Comparison of ENCODE assay signal across 8 cellular contexts in genomic region chr5:141476132-141476909, GRCh38. TPM values are rescaled to one million over a fixed set of nuclear protein-coding genes. Genes with fewer than 3 reads are reported as not detected.
DNase-seq lines count a peak whose midpoint lies in the region; ATAC-seq and TF ChIP-seq lines count a peak whose summit lies in the region.

No MANE protein-coding gene starts in this region.

- no peaks in the 10 kb centered on the region for H3K9me2 ChIP-seq in DOHH2 (replicated peaks; ENCODE audit: control insufficient read depth, low read length)

- H3K9me3 Mint-ChIP-seq in neural progenitor cell: peaks cover 58% of the 10 kb centered on the region

- peak overlapping the region; percentile 96 for H3K4me2 ChIP-seq in DOHH2 (ENCODE audit: low read length)
- H3K4me2 ChIP-seq in neural progenitor cell: peak overlapping the region; percentile 96

- peak overlapping the region; percentile 93 for H3K4me3 Mint-ChIP-seq in neural progenitor cell

- DNase-seq in fibroblast of the conjunctiva (ENCODE audit: low read depth) (peak; percentile 39), neural progenitor cell (ENCODE audit: low spot score) (peak; percentile 75), NCI-H446 treated with DMSO at 0.1 percent for 48 hours (lab: John Stamatoyannopoulos, UW) (no peak)
- DNase-seq in effector CD4-positive, alpha-beta T cell: no peak

- H3F3A ChIP-seq in DOHH2 (ENCODE audit: control insufficient read depth, insufficient read depth) (peaks cover 13% of the 10 kb centered on the region; the same call in 1 of the 2 replicates), neural progenitor cell (ENCODE audit: low read depth) (peaks cover 13% of the 10 kb centered on the region)

- H3K4me3 ChIP-seq in DOHH2 (ENCODE audit: low read length) (peak overlapping the region; percentile 90), HUES6 (ENCODE audit: low read depth, low read length) (peak overlapping the region; percentile 80), WI38 (ENCODE audit: low read depth, low read length) (peak overlapping the region; percentile 73), neural progenitor cell (peak overlapping the region; percentile 64)

- peak overlapping the region; percentile 50 for H3K27ac ChIP-seq in DOHH2 (ENCODE audit: low read depth, low read length)
- H3K27ac ChIP-seq in HUES6 (ENCODE audit: low read depth, low read length): no peak overlapping the region
- H3K27ac ChIP-seq in neural progenitor cell: no peak overlapping the region

- H3K27ac Mint-ChIP-seq in neural progenitor cell: peak overlapping the region; percentile 48

- H3K4me1 ChIP-seq in DOHH2 (ENCODE audit: control insufficient read depth, low read length) (peaks cover 52% of the 10 kb centered on the region), HUES6 (ENCODE audit: control insufficient read depth, insufficient read depth, low read length) (peaks cover 19% of the 10 kb centered on the region; the same call in 1 of the 2 replicates), neural progenitor cell (peaks cover 5% of the 10 kb centered on the region)

- peaks cover 58% of the 10 kb centered on the region for H3K79me2 ChIP-seq in DOHH2 (ENCODE audit: control insufficient read depth, low read length)
- H3K79me2 ChIP-seq in neural progenitor cell (ENCODE audit: low read depth): no peaks in the 10 kb centered on the region

- H2AFZ ChIP-seq in neural progenitor cell (replicated peaks): peak overlapping the region; percentile 64

- peak; percentile 25 for ATAC-seq in GM21390 (IDR thresholded peaks at IDR 0.05; ENCODE audit: unreplicated experiment)

- H3K36me3 ChIP-seq in DOHH2 (ENCODE audit: control insufficient read depth, low read length) (peaks cover 51% of the 10 kb centered on the region), HUES6 (ENCODE audit: control insufficient read depth, insufficient read depth, low read length) (no peaks in the 10 kb centered on the region), neural progenitor cell (no peaks in the 10 kb centered on the region)

- H3K4me1 Mint-ChIP-seq in neural progenitor cell: peaks cover 15% of the 10 kb centered on the region

- H3K9me3 ChIP-seq in DOHH2 (ENCODE audit: control insufficient read depth, insufficient read depth, low read length) (no peaks in the 10 kb centered on the region), HUES6 (ENCODE audit: control insufficient read depth, insufficient read depth, low read depth, low read length) (no peaks in the 10 kb centered on the region), neural progenitor cell (ENCODE audit: low read depth) (no peaks in the 10 kb centered on the region)

- H4K20me1 ChIP-seq in DOHH2 (ENCODE audit: control insufficient read depth, insufficient read depth, low read depth, low read length) (0 out of 2 replicates have a peak, but pooled peaks cover 7% of the 10 kb centered on the region), neural progenitor cell (ENCODE audit: low read depth) (peaks cover 33% of the 10 kb centered on the region)

- no peaks in the 10 kb centered on the region for H3K27me3 ChIP-seq in DOHH2 (ENCODE audit: control insufficient read depth, low read length)
- peaks cover 29% of the 10 kb centered on the region for H3K27me3 ChIP-seq in HUES6 (ENCODE audit: control insufficient read depth, insufficient read depth, low read length)
- H3K27me3 ChIP-seq in neural progenitor cell: peaks cover 45% of the 10 kb centered on the region

- H3K36me3 Mint-ChIP-seq in neural progenitor cell: peaks cover 63% of the 10 kb centered on the region

- TF ChIP-seq CTCF in DOHH2 (IDR thresholded peaks at IDR 0.05; ENCODE audit: low read depth, low read length, poor library complexity, severe bottlenecking) (no peak), WI38 (IDR thresholded peaks at IDR 0.05; ENCODE audit: low read depth, low read length) (no peak), neural progenitor cell (IDR thresholded peaks at IDR 0.05) (no peak)

- H3K27me3 Mint-ChIP-seq in neural progenitor cell (ENCODE audit: insufficient read depth, low read depth): peaks cover 10% of the 10 kb centered on the region

- H3K9ac ChIP-seq in HUES6 (ENCODE audit: low read length): peak overlapping the region; percentile 63
- H3K9ac ChIP-seq in neural progenitor cell: peak overlapping the region; percentile 4

RNA-seq across cellular contexts. Expression of gene PCDHGC3, which starts 0.6 kb away (rescaled TPM):
- 14.7 and 17.2 TPM in 2 replicates for total RNA-seq in neural progenitor cell (ENCODE audit: low replicate concordance)

RNA-seq across cellular contexts. Expression of gene PCDHGC4, which starts 8.5 kb away (rescaled TPM):
- 5.0 and 10.4 TPM in 2 replicates for total RNA-seq in neural progenitor cell (ENCODE audit: low replicate concordance)

RNA-seq across cellular contexts. Expression of gene PCDHGC5, which starts 12.6 kb away (rescaled TPM):
- 0.43 and 1.3 TPM in 2 replicates for total RNA-seq in neural progenitor cell (ENCODE audit: low replicate concordance)

RNA-seq across cellular contexts. Expression of gene PCDHGA12, which starts 46.0 kb away (rescaled TPM):
- total RNA-seq in neural progenitor cell (ENCODE audit: low replicate concordance): 0.79 and 2.2 TPM in 2 replicates

RNA-seq across cellular contexts. Expression of gene PCDHGA11, which starts 55.5 kb away (rescaled TPM):
- total RNA-seq in neural progenitor cell (ENCODE audit: low replicate concordance): 9.5 and 13.3 TPM in 2 replicates

Comparison
In these comparisons a context has a peak if more than half of its experiments do, and no peak if none do; other contexts are left out.
1. DNase-seq: peak in fibroblast of the conjunctiva (single experiment) and neural progenitor cell (single experiment); none in NCI-H446 treated with DMSO at 0.1 percent for 48 hours (single experiment) and effector CD4-positive, alpha-beta T cell (single experiment).
2. Peak in every context shown above with its lines, with median percentiles within 50 percentile points of each other: H3K4me3 ChIP-seq.